8 cellular contexts compared by ENCODE assay signal in the genomic region with DNA sequence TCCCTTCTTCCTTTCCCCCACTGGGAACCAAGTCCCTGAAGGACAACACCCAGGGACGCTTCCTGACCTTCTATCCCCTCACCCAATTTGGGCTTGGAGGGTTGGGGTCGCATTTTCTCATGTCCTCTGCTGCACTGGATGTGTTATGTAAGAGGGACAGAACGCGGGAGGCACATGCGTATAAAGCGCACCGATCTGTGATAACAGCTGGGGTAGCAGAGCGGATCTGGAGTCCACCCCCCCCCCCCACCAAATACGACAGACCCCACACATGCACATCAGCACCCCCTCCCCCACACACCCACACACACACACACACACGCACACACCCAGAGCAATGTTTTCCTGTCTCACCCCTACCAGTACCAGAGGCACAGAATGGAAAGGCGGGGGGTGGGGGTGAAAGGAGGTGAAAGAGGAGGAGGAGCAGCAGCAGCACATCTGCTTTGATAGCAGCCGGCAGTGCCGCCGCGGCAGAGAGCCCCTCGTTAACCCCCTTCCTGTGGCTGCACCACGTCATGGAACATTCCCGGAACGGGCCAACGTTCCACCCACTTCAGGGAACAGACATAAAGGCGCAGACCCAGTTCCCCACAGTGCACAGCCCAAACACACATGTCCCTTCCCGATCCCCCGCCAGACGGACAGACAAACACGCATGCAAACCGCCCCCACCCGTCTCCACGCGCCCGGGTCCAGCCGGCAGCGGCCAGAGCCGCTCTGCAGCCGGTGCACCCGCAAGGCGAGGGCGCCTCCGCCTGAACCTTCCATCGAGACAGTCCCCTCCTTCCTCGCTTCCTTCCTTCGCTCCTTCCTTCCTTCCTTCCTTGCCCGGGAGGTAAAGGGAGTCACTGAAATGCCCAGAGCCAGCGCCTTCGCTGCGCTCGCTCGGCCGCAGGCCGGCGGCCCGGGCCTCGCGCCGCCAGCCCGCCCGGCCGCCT. TPM values are rescaled to one million over a fixed set of nuclear protein-coding genes. Genes with fewer than 3 reads are reported as not detected.
DNase-seq lines count a peak whose midpoint lies in the region; ATAC-seq, FAIRE-seq and TF ChIP-seq lines count a peak whose summit lies in the region.

No MANE protein-coding gene starts in this region.

- H3K4me3 ChIP-seq in SJCRH30 = peak overlapping the region; percentile 96
- H3K4me3 ChIP-seq in neutrophil (ENCODE audit: low read depth in 1 of 2, low read length in 1 of 2) = peak overlapping the region; percentile 84 to 98

- H3K27me3 ChIP-seq in SJCRH30 = no peaks in the 10 kb centered on the region
- peaks cover 27% of the 10 kb centered on the region for H3K27me3 ChIP-seq in neutrophil

- no peaks in the 10 kb centered on the region for H3K9me3 ChIP-seq in SJCRH30 (replicated peaks)
- no peaks in the 10 kb centered on the region for H3K9me3 ChIP-seq in neutrophil

- ATAC-seq in HG03342 (IDR thresholded peaks at IDR 0.05; ENCODE audit: unreplicated experiment) = peak; percentile 14
- no peak for ATAC-seq in GM18873 (IDR thresholded peaks at IDR 0.05; ENCODE audit: low FRiP score, unreplicated experiment)

- DNase-seq in GM04503 (ENCODE audit: low read depth) (peak; percentile 31), SJCRH30 (peak; percentile 73 to 76), frontal cortex (ENCODE audit: low spot score in 2 of 2) (peak; percentile 60 to 68), substantia nigra (lab: John Stamatoyannopoulos, UW) (peak in 48 of 49 donors; percentile 16 to 88 (median 62))
- DNase-seq in activated naive CD4-positive, alpha-beta T cell treated with Interleukin-2 at 50 U/mL for 16 hours = peak; percentile 92

- no peak for FAIRE-seq in frontal cortex (lab: Jason Lieb, UNC)

- peaks cover 11% of the 10 kb centered on the region; the same call in 1 of the 2 replicates for H3K4me1 ChIP-seq in SJCRH30
- H3K4me1 ChIP-seq in neutrophil (ENCODE audit: control insufficient read depth in 1 of 2, insufficient read depth in 1 of 2, low read depth in 1 of 2, low read length in 1 of 2) = peaks cover 24 to 28% of the 10 kb centered on the region in 2 experiments

- no peak for TF ChIP-seq CTCF in neutrophil (IDR thresholded peaks at IDR 0.05)

- peak overlapping the region; percentile 68 for H3K27ac ChIP-seq in SJCRH30
- H3K27ac ChIP-seq in neutrophil = peak overlapping the region; percentile 97
- peak overlapping the region; percentile 93 for H3K27ac ChIP-seq in substantia nigra (ENCODE audit: low read depth, low read length, poor library complexity, severe bottlenecking)

- H3K36me3 ChIP-seq in SJCRH30 = no peaks in the 10 kb centered on the region
- H3K36me3 ChIP-seq in neutrophil = no peaks in the 10 kb centered on the region

RNA-seq across cellular contexts. Expression of a gene that starts 0.6 kb away (rescaled TPM):
- 8.2 and 11.6 TPM in 2 replicates for total RNA-seq in SJCRH30 (2014; rRNA removed; shearing (Covaris generic))
- 68.9 TPM for total RNA-seq in frontal cortex

Comparison
In these comparisons a context has a peak if more than half of its experiments do, and no peak if none do; other contexts are left out.
1. DNase-seq: peak in every context shown above with its lines; median percentile 92 in activated naive CD4-positive, alpha-beta T cell treated with Interleukin-2 at 50 U/mL for 16 hours; 74 in SJCRH30; 64 in frontal cortex; 62 in substantia nigra; 31 in GM04503.